7 cellular contexts compared by ENCODE assay signal in genomic region chr11:133384731-133385130, GRCh38.
"Had no signal": no experiment of that assay in that cellular context is flagged by ENCODE, and none has a peak within 500 bp of the region (broad histone marks: within the 10 kb centered on the region; RNA-seq: fewer than 3 reads in every experiment).

No MANE protein-coding gene starts in this region.

- H3K27ac Mint-ChIP-seq: H9, IgD-negative memory B cell had no signal

- H3K9me3 Mint-ChIP-seq: H9, IgD-negative memory B cell had no signal

- H2AFZ ChIP-seq: GM23248 had no signal

- H3K27me3 Mint-ChIP-seq: IgD-negative memory B cell had no signal

- DNase-seq: GM23248, GOT3, H9, HCEC 1CT had no signal

- H3K9ac ChIP-seq: GM23248 had no signal

- H3K4me1 Mint-ChIP-seq: IgD-negative memory B cell had no signal

- FAIRE-seq: H54, HTR-8/SVneo had no signal

- H3K4me3 Mint-ChIP-seq: H9, IgD-negative memory B cell had no signal

- H3K4me3 ChIP-seq: GM23248 had no signal

- H3K27ac ChIP-seq: GM23248 had no signal
